27 cellular contexts compared by ENCODE assay signal in the genomic region with DNA sequence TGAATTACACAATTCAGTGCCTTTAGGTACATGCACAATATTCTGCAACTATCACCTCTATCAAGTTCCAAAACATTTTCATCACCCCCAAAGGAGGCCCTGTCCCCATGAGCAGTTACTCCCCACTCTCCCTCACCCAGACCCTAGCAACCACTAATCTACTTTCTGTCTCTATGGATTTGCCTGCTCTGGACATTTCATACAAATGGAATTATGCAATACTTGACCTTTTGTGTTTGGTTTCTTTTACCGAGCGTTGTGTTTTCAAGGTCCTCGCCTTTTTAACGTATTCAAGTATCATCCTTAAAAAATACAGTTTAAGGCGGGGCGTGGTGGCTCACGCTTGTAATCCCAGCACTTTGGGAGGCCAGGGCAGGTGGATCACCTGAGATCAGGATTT.
"Had no signal": no experiment of that assay in that cellular context is flagged by ENCODE, and none has a peak within 500 bp of the region (broad histone marks: within the 10 kb centered on the region; RNA-seq: fewer than 3 reads in every experiment).

No MANE protein-coding gene starts in this region.

- H3K9me3 ChIP-seq: suprapubic skin, testis, thoracic aorta, thyroid gland, transverse colon, upper lobe of left lung, upper lobe of right lung, uterus, vagina had no signal

- H3K36me3 ChIP-seq: stomach, suprapubic skin, thoracic aorta, thyroid gland, tibial artery, tibial nerve, transverse colon, upper lobe of left lung, upper lobe of right lung, uterus, vagina had no signal

- H3K4me3 ChIP-seq: stomach, suprapubic skin, testis, thoracic aorta, thyroid gland, tibial artery, tibial nerve, transverse colon, upper lobe of left lung, upper lobe of right lung, uterus, vagina had no signal

- H3K27ac ChIP-seq: stomach, suprapubic skin, testis, thoracic aorta, thyroid gland, tibial artery, tibial nerve, transverse colon, upper lobe of left lung, upper lobe of right lung, uterus, vagina had no signal

- DNase-seq: stimulated activated CD4-positive, alpha-beta T cell treated with anti-CD3 and anti-CD28 coated beads, Interleukin-2, amount 100 ng/mL, for 48 hours; stimulated activated CD4-positive, alpha-beta T cell treated with anti-CD3 and anti-CD28 coated beads, Interleukin-4, amount 100 ng/mL, for 1 hour; stimulated activated CD4-positive, alpha-beta T cell treated with anti-CD3 and anti-CD28 coated beads, Interleukin-4, amount 100 ng/mL, for 24 hours; stimulated activated CD4-positive, alpha-beta T cell treated with anti-CD3 and anti-CD28 coated beads, Interleukin-4, amount 100 ng/mL, for 4 hours; stimulated activated CD8-positive, alpha-beta memory T cell treated with anti-CD3 and anti-CD28 coated beads, Interleukin-4, amount 100 ng/mL, for 48 hours; stimulated activated naive B cell treated with anti-CD40 and anti-IgM and Interleukin-4, amounts not matched to agents 10 μg/mL and 1 μg/mL and 100 μg/mL, for 72 hours; stimulated activated naive CD4-positive, alpha-beta T cell; stimulated activated naive CD4-positive, alpha-beta T cell treated with Interleukin-2 at 50 U/mL for 16 hours; stimulated activated naive CD8-positive, alpha-beta T cell treated with anti-CD3 and anti-CD28 coated beads, Interleukin-15, amount 100 ng/mL, for 72 hours; stimulated activated naive CD8-positive, alpha-beta T cell treated with anti-CD3 and anti-CD28 coated beads, Interleukin-15, Interleukin-2, amounts not matched to agents 100 U/mL and 50 U/mL, for 24 hours; stomach; substantia nigra; testis; thyroid gland; tibial artery; transverse colon; trophoblast cell; upper lobe of left lung; upper lobe of right lung; uterus had no signal

- ATAC-seq: stimulated activated effector memory CD8-positive, alpha-beta T cell treated with anti-CD3 and anti-CD28 coated beads, Interleukin-12 subunit alpha, Interleukin-12 subunit beta, amount 100 ng/mL, for 72 hours; stimulated activated memory B cell treated with anti-CD40 and anti-IgM and Interleukin-4, amounts not matched to agents 10 μg/mL and 1 μg/mL and 100 μg/mL, for 72 hours; stimulated activated naive B cell treated with anti-CD40 and anti-IgM and Interleukin-4, amounts not matched to agents 10 μg/mL and 1 μg/mL and 100 μg/mL, for 72 hours; stimulated activated naive CD8-positive, alpha-beta T cell treated with anti-CD3 and anti-CD28 coated beads, Interleukin-15, amount 100 ng/mL, for 72 hours; stimulated activated naive CD8-positive, alpha-beta T cell treated with anti-CD3 and anti-CD28 coated beads, Interleukin-15, Interleukin-2, amounts not matched to agents 100 U/mL and 50 U/mL, for 24 hours; upper lobe of right lung had no signal

- FAIRE-seq: urothelium cell line had no signal

- H3K27me3 ChIP-seq: testis, thyroid gland, tibial nerve, transverse colon, upper lobe of left lung, upper lobe of right lung, uterus, vagina had no signal

- H3K4me1 ChIP-seq: stomach, suprapubic skin, testis, thyroid gland, tibial artery, tibial nerve, transverse colon, upper lobe of left lung, upper lobe of right lung, uterus, vagina had no signal
